In the genomic region with DNA sequence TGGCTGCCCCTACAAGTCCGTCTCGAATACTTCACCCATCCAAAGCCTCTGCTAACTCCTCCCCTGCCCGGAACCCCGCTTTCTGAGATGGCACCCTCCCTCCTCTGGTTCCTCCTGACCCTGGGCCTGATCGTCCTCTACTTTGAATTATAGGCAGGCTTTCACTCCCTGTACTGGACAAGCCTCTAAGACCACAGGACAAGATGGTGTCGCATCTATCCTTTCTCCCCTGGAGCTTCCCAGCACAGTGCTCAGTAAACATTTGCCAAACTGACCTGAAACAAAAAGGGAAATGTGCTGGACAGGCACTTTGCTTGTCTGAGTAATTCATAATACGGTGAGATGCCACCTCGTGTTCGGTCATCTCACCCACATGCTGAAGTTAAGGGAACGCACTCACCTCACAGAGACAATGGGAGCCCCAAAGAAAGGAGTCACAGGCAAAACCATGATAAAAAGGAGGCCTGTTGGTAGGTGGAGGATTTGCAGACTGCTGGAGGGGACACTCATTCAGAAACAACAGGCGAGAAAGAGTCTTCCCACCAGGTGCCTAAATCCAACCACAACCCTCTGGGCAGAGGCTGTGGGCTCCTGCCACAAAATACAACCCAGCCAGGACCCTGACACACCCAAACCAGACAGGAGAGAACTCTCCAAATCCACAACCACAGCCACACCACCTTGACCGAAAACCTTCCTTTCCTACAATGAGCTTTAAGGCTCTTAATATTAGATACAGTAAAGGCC, we compare ENCODE assay signal across 18 cellular contexts. TPM values are rescaled to one million over a fixed set of nuclear protein-coding genes. Genes with fewer than 3 reads are reported as not detected.
DNase-seq lines count a peak whose midpoint lies in the region; ATAC-seq and TF ChIP-seq lines count a peak whose summit lies in the region.
"Had no signal": no experiment of that assay in that cellular context is flagged by ENCODE, and none has a peak within 500 bp of the region (broad histone marks: within the 10 kb centered on the region; RNA-seq: fewer than 3 reads in every experiment).

No MANE protein-coding gene starts in this region.

- no CpG with 5 or more reads among the region's 12 CpGs for WGBS in H9 (ENCODE audit: extremely low coverage, insufficient read length, low lambda C conversion rate)

- H3K4me1 ChIP-seq in H9 (ENCODE audit: insufficient read depth, low read length), result no peaks in the 10 kb centered on the region
- peaks cover 37 to 39% of the 10 kb centered on the region in 2 experiments for H3K4me1 ChIP-seq in neutrophil (ENCODE audit: control insufficient read depth in 1 of 2, insufficient read depth in 1 of 2, low read depth in 1 of 2, low read length in 1 of 2)
- H3K4me1 ChIP-seq in A673 (ENCODE audit: insufficient read depth, low read length, poor library complexity, severe bottlenecking), result no peaks in the 10 kb centered on the region
- H3K4me1 ChIP-seq: SJSA1 had no signal

- intact Hi-C loops in A673 (cut with micrococcal nuclease; ENCODE audit: unreplicated experiment), result no loop called here

- TF ChIP-seq CTCF in H9 (conservative IDR thresholded peaks at IDR 0.05) (no peak), neutrophil (IDR thresholded peaks at IDR 0.05) (no peak), A673 (conservative IDR thresholded peaks at IDR 0.05; ENCODE audit: low read depth, low read length) (no peak)

- H3K27ac Mint-ChIP-seq in H9, result peak overlapping the region; percentile 14 to 53 (median 17); a peak in 5 of 7 replicates

- no peak overlapping the region for H4K91ac ChIP-seq in H9 (ENCODE audit: insufficient read length, low read depth, low read length)

- POLR2A ChIA-PET in A673 (lab: Charles Lee; ENCODE audit: low non-redundant PET), result no interaction called here

- no peak for ATAC-seq in HG03520 (IDR thresholded peaks at IDR 0.05; ENCODE audit: unreplicated experiment)

- H3K27ac ChIP-seq in H9 (ENCODE audit: insufficient read length, low read depth, low read length) (no peak overlapping the region), cingulate gyrus (ENCODE audit: low read depth, low read length) (peak overlapping the region; percentile 69), neutrophil (peak overlapping the region; percentile 35), A673 (ENCODE audit: low read depth, low read length, poor library complexity, severe bottlenecking) (no peak overlapping the region)
- H3K27ac ChIP-seq: C4-2B, PC-9, SJSA1 had no signal

- H3K27me3 Mint-ChIP-seq in H9 (ENCODE audit: low read depth), result no peaks in the 10 kb centered on the region

- H3K79me1 ChIP-seq in H9 (ENCODE audit: insufficient read depth, low read depth, low read length, poor library complexity, severe bottlenecking), result no peaks in the 10 kb centered on the region

- no peak overlapping the region for H2BK5ac ChIP-seq in H9 (ENCODE audit: insufficient read length, low read length)

- H3K36me3 ChIP-seq in neutrophil, result peaks cover 29% of the 10 kb centered on the region
- peaks cover 15% of the 10 kb centered on the region for H3K36me3 ChIP-seq in A673 (ENCODE audit: insufficient read depth, low read length, poor library complexity, severe bottlenecking)

- H3K27me3 ChIP-seq in H9 (ENCODE audit: insufficient read depth, low read length) (no peaks in the 10 kb centered on the region), neutrophil (no peaks in the 10 kb centered on the region), A673 (replicated peaks; ENCODE audit: insufficient read depth, low read depth, low read length, poor library complexity) (no peaks in the 10 kb centered on the region)
- H3K27me3 ChIP-seq: SJSA1 had no signal

- H3K23ac ChIP-seq in H9 (ENCODE audit: insufficient read length, low read depth, low read length), result no peak overlapping the region

- no peak overlapping the region for H2BK120ac ChIP-seq in H9 (ENCODE audit: low read depth, low read length, poor library complexity, severe bottlenecking)

- no peaks in the 10 kb centered on the region for H3K23me2 ChIP-seq in H9 (ENCODE audit: insufficient read length, low read depth, low read length, poor library complexity, severe bottlenecking)

- H2AK5ac ChIP-seq in H9 (ENCODE audit: insufficient read length, low read length), result no peak overlapping the region

- no peak overlapping the region for H4K5ac ChIP-seq in H9 (ENCODE audit: insufficient read length, low read depth, low read length)

- H3K4me3 Mint-ChIP-seq in H9, result no peak overlapping the region

- no peak overlapping the region for H3K4ac ChIP-seq in H9 (ENCODE audit: low read depth, low read length)

- H3K4me2 ChIP-seq in H9 (ENCODE audit: insufficient read depth, insufficient read length, low read length), result no peak overlapping the region
- H3K4me2 ChIP-seq: PC-9 had no signal

- no peak overlapping the region for H3K9ac ChIP-seq in H9 (ENCODE audit: extremely low read depth, insufficient read length, low read length)

- peak; percentile 40 for DNase-seq in activated CD8-positive, alpha-beta memory T cell treated with anti-CD3 and anti-CD28 coated beads for 24 hours
- no peak for DNase-seq in activated CD8-positive, alpha-beta memory T cell treated with anti-CD3 and anti-CD28 coated beads, Interleukin-2, amount 50 U/mL, for 4 hours
- no peak for DNase-seq in H9
- no peak for DNase-seq in GF-D8 (lab: John Stamatoyannopoulos, UW)
- no peak for DNase-seq in A673 (ENCODE audit: low spot score)
- DNase-seq: ACHN, amniotic stem cell, DMS79, mesendoderm, NCI-H1417 treated with DMSO at 0.1 percent for 48 hours, NCI-H2171 treated with DMSO at 0.1 percent for 48 hours, NCI-H82, PC-9 had no signal

- no peak overlapping the region for H2BK15ac ChIP-seq in H9 (ENCODE audit: low read depth, low read length)

- CTCF ChIA-PET in A673 (lab: Charles Lee), result no interaction called here

- 0 out of 2 replicates have a peak, but pooled peaks cover 2% of the 10 kb centered on the region for H3K79me2 ChIP-seq in H9 (ENCODE audit: insufficient read depth, low read length)

- H2BK12ac ChIP-seq in H9 (ENCODE audit: insufficient read length, low read depth, low read length), result no peak overlapping the region

- H4K20me1 ChIP-seq in H9 (ENCODE audit: control insufficient read depth, insufficient read depth, insufficient read length), result no peaks in the 10 kb centered on the region

- peaks cover 6 to 49% (median 19%) of the 10 kb centered on the region in 3 experiments; a peak in 6 of 7 replicates for H3K36me3 Mint-ChIP-seq in H9 (ENCODE audit: insufficient read depth in 1 of 3, low read depth in 3 of 3)

- H3K14ac ChIP-seq in H9 (ENCODE audit: insufficient read depth, low read length), result no peak overlapping the region

- H3K18ac ChIP-seq in H9 (ENCODE audit: insufficient read length, low read depth, low read length), result no peak overlapping the region

- H3K4me3 ChIP-seq in neutrophil (ENCODE audit: low read depth in 1 of 2, low read length in 1 of 2) (no peak overlapping the region), A673 (ENCODE audit: low read depth, low read length, poor library complexity, severe bottlenecking) (no peak overlapping the region)
- H3K4me3 ChIP-seq: PC-9, SJSA1 had no signal

- H2AFZ ChIP-seq in H9 (ENCODE audit: low read length), result no peak overlapping the region
- H2AFZ ChIP-seq: PC-9 had no signal

- H3K9me3 ChIP-seq in H9 (ENCODE audit: control insufficient read depth, low read depth, low read length) (no peaks in the 10 kb centered on the region), neutrophil (no peaks in the 10 kb centered on the region), A673 (ENCODE audit: low read depth, low read length, poor library complexity, severe bottlenecking) (no peaks in the 10 kb centered on the region)
- H3K9me3 ChIP-seq: SJSA1 had no signal

- BruUV-seq in A673 (replicated peaks; lab: Mats Ljungman, UMichigan), result no TSS peak

- no peak overlapping the region for H2BK20ac ChIP-seq in H9 (ENCODE audit: low read depth, low read length, poor library complexity, severe bottlenecking)

- no peak overlapping the region for H3T11ph ChIP-seq in H9 (ENCODE audit: low read length)

- no peaks in the 10 kb centered on the region for H3K4me1 Mint-ChIP-seq in H9

- H4K8ac ChIP-seq in H9 (replicated peaks; ENCODE audit: insufficient read length, low read depth, low read length), result no peak overlapping the region

- H3K56ac ChIP-seq in H9 (ENCODE audit: insufficient read length, low read depth, low read length), result no peak overlapping the region

- H3K9me3 Mint-ChIP-seq in H9, result no peaks in the 10 kb centered on the region

RNA-seq across cellular contexts. Expression of a gene that starts 28.2 kb away (rescaled TPM):
- 43.9 and 44.2 TPM in 2 replicates for total RNA-seq in H9 (2021)
- total RNA-seq in A673 (2021), result 13.0 and 14.6 TPM in 2 replicates

RNA-seq across cellular contexts. Expression of a gene that starts 46.2 kb away (rescaled TPM):
- total RNA-seq in H9 (2021), result 12.2 and 15.3 TPM in 2 replicates
- 17.0 and 17.6 TPM in 2 replicates for total RNA-seq in A673 (2021)

Comparison
In these comparisons a context has a peak if more than half of its experiments do, and no peak if none do; other contexts are left out.
1. H3K27ac ChIP-seq: peak in cingulate gyrus (single experiment) and neutrophil (single experiment); none in H9 (single experiment) and A673 (single experiment).